In the genomic region with DNA sequence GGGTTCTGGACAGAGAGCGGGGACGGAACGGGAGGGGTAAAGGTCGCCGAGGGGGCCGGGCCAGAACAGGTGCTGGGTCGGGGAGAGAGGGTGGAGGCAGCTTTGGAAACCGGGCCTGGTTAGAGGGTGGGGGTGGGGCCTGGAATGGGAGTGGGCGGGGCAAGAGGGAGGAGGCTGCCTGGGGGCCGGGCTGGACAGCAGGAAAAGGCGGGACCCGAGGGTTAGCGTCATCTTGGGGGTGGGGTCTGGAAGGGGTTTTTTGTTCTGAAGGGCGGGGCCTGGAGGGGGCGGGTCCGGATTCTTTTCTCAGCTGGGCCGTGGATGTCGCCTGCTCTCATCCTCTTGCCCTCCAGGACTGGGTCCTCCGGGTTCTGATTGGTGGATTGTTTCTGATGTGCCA, we compare ENCODE assay signal across 9 cellular contexts. TPM values are rescaled to one million over a fixed set of nuclear protein-coding genes. Genes with fewer than 3 reads are reported as not detected.
A peak's percentile ranks its signal among the peaks of the same experiment; 100 is the strongest.
DNase-seq lines count a peak whose midpoint lies in the region; ATAC-seq, FAIRE-seq and TF ChIP-seq lines count a peak whose summit lies in the region.
"Had no signal": no experiment of that assay in that cellular context is flagged by ENCODE, and none has a peak within 500 bp of the region (broad histone marks: within the 10 kb centered on the region; RNA-seq: fewer than 3 reads in every experiment).

No MANE protein-coding gene starts in this region.

- no peaks in the 10 kb centered on the region for H4K20me1 ChIP-seq in GM23248 (ENCODE audit: insufficient read depth)

- H3K79me2 ChIP-seq in GM23248 (ENCODE audit: insufficient read depth) = no peaks in the 10 kb centered on the region

- H3K4me2 ChIP-seq in GM23248 (ENCODE audit: unreplicated experiment) = no peak overlapping the region

- H3K9me2 ChIP-seq in GM23248 (ENCODE audit: insufficient read depth) = no peaks in the 10 kb centered on the region

- 0 out of 2 replicates have a peak, but pooled peaks cover 4% of the 10 kb centered on the region for H3K36me3 ChIP-seq in GM23248 (ENCODE audit: low read depth)
- H3K36me3 ChIP-seq in adrenal gland (replicated peaks in 1 of 2) = no peaks in the 10 kb centered on the region

- TF ChIP-seq POLR2A in adrenal gland (IDR thresholded peaks at IDR 0.05) (no peak), GM12891 (IDR thresholded peaks at IDR 0.05; ENCODE audit: low read depth, low read length) (no peak)

- H3K4me1 ChIP-seq in GM23248 (ENCODE audit: insufficient read depth) = no peaks in the 10 kb centered on the region; the same call in 1 of the 2 replicates
- peaks cover 0 to 9% of the 10 kb centered on the region in 2 donors for H3K4me1 ChIP-seq in adrenal gland (replicated peaks in 1 of 2)

- H3K27ac ChIP-seq in GM23248 (no peak overlapping the region), adrenal gland (peak overlapping the region in 1 of 5 donors; percentile 61)

- H3F3A ChIP-seq in GM23248 (ENCODE audit: insufficient read depth) = no peaks in the 10 kb centered on the region

- H3K9me3 ChIP-seq in GM23248 (ENCODE audit: low read depth) (no peaks in the 10 kb centered on the region), adrenal gland (replicated peaks in 1 of 3) (peaks cover 0 to 5% (median 0%) of the 10 kb centered on the region in 3 donors)

- H2AFZ ChIP-seq in GM23248 = no peak overlapping the region

- WGBS in GM23248 (ENCODE audit: low coverage in 1 of 2, low lambda C conversion rate in 2 of 2, missing lambda C conversion rate in 2 of 2), 2 experiments = 15 to 29% methylated on average over 10 to 19 of the region's 19 CpGs
- 6 to 11% (median 8%) methylated on average over 14 to 19 of the region's 19 CpGs for WGBS in adrenal gland, 4 donors

- H3K27me3 ChIP-seq in GM23248 (replicated peaks; ENCODE audit: insufficient read depth) (no peaks in the 10 kb centered on the region), adrenal gland (no peaks in the 10 kb centered on the region)

- ATAC-seq in sciatic nerve = peak; percentile 59
- no peak for ATAC-seq in HG02759 (IDR thresholded peaks at IDR 0.05; ENCODE audit: unreplicated experiment)
- ATAC-seq: stimulated activated naive CD8-positive, alpha-beta T cell treated with anti-CD3 and anti-CD28 coated beads, Interleukin-15, amount 100 ng/mL, for 72 hours had no signal

- FAIRE-seq in GM12891 (lab: Jason Lieb, UNC) = no peak

- peak; percentile 40 for DNase-seq in GM23248
- DNase-seq in adrenal gland = peak; percentile 46 to 83 (median 63)
- peak; percentile 1 to 96 (median 75) for DNase-seq in hypothalamus (lab: John Stamatoyannopoulos, UW)
- DNase-seq in sciatic nerve (ENCODE audit: low spot score) = peak; percentile 84
- DNase-seq in GM12891 (ENCODE audit: insufficient read length, low spot score) = no peak
- DNase-seq in NCI-H2171 (lab: John Stamatoyannopoulos, UW) = no peak
- DNase-seq: NCI-H1930 had no signal

- no peak for TF ChIP-seq CTCF in adrenal gland (IDR thresholded peaks at IDR 0.05)

- in situ Hi-C loops in GM23248 (cut with MboI) = no loop called here

- H3K9ac ChIP-seq in GM23248 = no peak overlapping the region

- H3K4me3 ChIP-seq in GM23248 (no peak overlapping the region), adrenal gland (no peak overlapping the region)

- intact Hi-C loops in adrenal gland (cut with DNase I) (no loop called here), sciatic nerve (cut with DNase I) (no loop called here)

TF ChIP-seq in GM12891, 5 proteins besides CTCF, POLR2A, EP300 and RAD21:
- no peak for TF ChIP-seq TAF1 (IDR thresholded peaks at IDR 0.05; ENCODE audit: low read depth, low read length)
- no peak for TF ChIP-seq SPI1 (IDR thresholded peaks at IDR 0.05; ENCODE audit: low read depth, low read length)
- no peak for TF ChIP-seq PAX5 (IDR thresholded peaks at IDR 0.05; ENCODE audit: insufficient read depth, low read length, severe bottlenecking)
- TF ChIP-seq POU2F2 (IDR thresholded peaks at IDR 0.05; ENCODE audit: low read depth, low read length) = no peak
- no peak for TF ChIP-seq POLR2AphosphoS5 (IDR thresholded peaks at IDR 0.05; ENCODE audit: low read depth, low read length)

RNA-seq across cellular contexts. Expression of a gene that starts 4.3 kb away (rescaled TPM):
- 2.0 and 2.7 TPM in 2 replicates for total RNA-seq in GM23248 (2014; rRNA removed; shearing (Covaris generic))
- polyA plus RNA-seq in GM23248 (2016; fragmentation: Nextera tagmentation; extraction: Ambion mirVana) (1.0 and 1.4 TPM in 2 replicates), adrenal gland (1 to 10 TPM in 2 of 3 donors, under 1 TPM in 1; 0.51 to 2.4 (median 1.5) TPM)
- total RNA-seq in adrenal gland (1 to 10 TPM; 1.6 to 6.4 (median 2.8) TPM), sciatic nerve (3.3 TPM)
- 1.2 TPM for polyA plus RNA-seq in GM12891 (2012; ENCODE audit: low read depth, missing spikeins)

RNA-seq across cellular contexts. Expression of a gene that starts 31.5 kb away (rescaled TPM):
- 12.2 and 19.0 TPM in 2 replicates for total RNA-seq in GM23248 (2014; rRNA removed; shearing (Covaris generic))
- polyA plus RNA-seq in GM23248 (2016; fragmentation: Nextera tagmentation; extraction: Ambion mirVana) = 5.7 and 6.5 TPM in 2 replicates
- 10 to 100 TPM in 4 of 8 donors, 1 to 10 TPM in 4; 5.8 to 15.2 (median 9.9) TPM for total RNA-seq in adrenal gland
- 10 to 100 TPM; 10.9 to 22.0 (median 11.0) TPM for polyA plus RNA-seq in adrenal gland
- total RNA-seq in sciatic nerve = 10.4 TPM
- polyA plus RNA-seq in GM12891 (2012; ENCODE audit: low read depth, missing spikeins) = 4.9 TPM

Comparison
In these comparisons a context has a peak if more than half of its experiments do, and no peak if none do; other contexts are left out.
1. DNase-seq: peak in GM23248 (single experiment), adrenal gland (7 of 7), hypothalamus (51 of 51) and sciatic nerve (single experiment); none in GM12891 (single experiment) and NCI-H2171 (single experiment).